In the genomic region with DNA sequence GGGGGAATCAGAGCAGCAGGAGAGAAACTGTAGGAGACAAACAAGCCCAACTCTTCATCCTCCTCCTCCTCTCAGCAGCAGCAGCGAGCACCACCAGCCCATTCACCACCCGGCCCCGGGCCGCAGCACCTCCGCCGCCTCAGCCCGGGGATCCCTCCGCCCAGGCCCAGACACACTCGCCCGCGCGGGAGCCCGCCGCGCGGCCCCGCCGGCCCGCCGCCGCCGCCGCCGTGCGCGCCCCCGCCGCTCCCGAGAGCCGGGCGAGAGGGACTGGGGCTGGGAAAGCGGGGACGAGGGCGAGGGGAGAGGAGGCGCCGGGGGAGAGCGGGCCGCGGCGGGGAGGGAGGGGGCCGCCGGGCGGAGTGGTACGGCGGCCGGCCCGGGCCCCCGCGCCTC, we compare ENCODE assay signal across 8 cellular contexts. TPM values are rescaled to one million over a fixed set of nuclear protein-coding genes. Genes with fewer than 3 reads are reported as not detected.
DNase-seq lines count a peak whose midpoint lies in the region; ATAC-seq, FAIRE-seq and TF ChIP-seq lines count a peak whose summit lies in the region.

A gene (minus strand): TSS at position 127 of the 396 bp plus-strand sequence. CDS start 37,235 bp downstream, outside the sequence.

- no peaks in the 10 kb centered on the region for H3K9me3 ChIP-seq in HCT116 (ENCODE audit: control insufficient read depth in 1 of 2, insufficient read depth in 1 of 2, low read depth in 1 of 2, low read length in 2 of 2)
- H3K9me3 ChIP-seq in pancreas, result no peaks in the 10 kb centered on the region

- CTCF ChIA-PET in HCT116 (lab: Charles Lee), result no interaction called here

- H3K9me3 Mint-ChIP-seq in activated naive CD4-positive, alpha-beta T cell treated with anti-CD3 and anti-CD28 coated beads, Interleukin-2, amount 50 U/mL, for 72 hours, result no peaks in the 10 kb centered on the region
- no peaks in the 10 kb centered on the region for H3K9me3 Mint-ChIP-seq in type B pancreatic cell

- no peaks in the 10 kb centered on the region for H3K36me3 ChIP-seq in HCT116 (ENCODE audit: control insufficient read depth in 1 of 2, insufficient read depth in 2 of 2, low read length in 2 of 2)
- no peaks in the 10 kb centered on the region for H3K36me3 ChIP-seq in pancreas

- H3K27ac ChIP-seq in HCT116 (ENCODE audit: low read depth, low read length) (peak within 1 kb of the TSS; percentile 89), pancreas (peak within 1 kb of the TSS; percentile 42 to 93 (median 87))

- no peaks in the 10 kb centered on the region for H3K9me2 ChIP-seq in HCT116 (ENCODE audit: insufficient read depth)

- no peak for TF ChIP-seq RAD21 in HCT116 (IDR thresholded peaks at IDR 0.05; ENCODE audit: low read depth)

- intact Hi-C loops in HCT116 (cut with micrococcal nuclease), result loop anchor here (1.0 kb wide), 1 partner anchor 118 kb away; no protein-coding TSS in a partner anchor
- intact Hi-C loops in Right ventricle myocardium inferior (cut with DNase I), result loop anchor here (5.0 to 10.0 kb wide), 5 partner anchors 49 to 274 kb away; a partner anchor contains a TSS
- intact Hi-C loops in pancreas (cut with DNase I), result no loop called here

- peak within 1 kb of the TSS; percentile 88 to 95 for H3K27ac Mint-ChIP-seq in activated naive CD4-positive, alpha-beta T cell treated with anti-CD3 and anti-CD28 coated beads, Interleukin-2, amount 50 U/mL, for 72 hours
- peak within 1 kb of the TSS; percentile 97 for H3K27ac Mint-ChIP-seq in type B pancreatic cell

- POLR2A ChIA-PET in HCT116 (lab: Charles Lee), result interaction anchor here (0.7 to 1.0 kb wide), 3 partner anchors 116 to 239 kb away, joined by 4 to 5 read pairs (median 4); no protein-coding TSS in a partner anchor

- peak within 1 kb of the TSS; percentile 94 for H3K4me2 ChIP-seq in HCT116 (ENCODE audit: low read length)

- peak within 1 kb of the TSS; percentile 96 for H3K4me3 Mint-ChIP-seq in type B pancreatic cell

- peaks cover 4% of the 10 kb centered on the region; the same call in 1 of the 2 replicates for H3K79me2 ChIP-seq in HCT116 (ENCODE audit: insufficient read depth, low read length)

- DNase-seq in GM03348 (ENCODE audit: low spot score) (peak; percentile 95), HCT116 (ENCODE audit: low read depth, low spot score) (peak; percentile 84), MV-4-11 (lab: John Stamatoyannopoulos, UW) (peak; percentile 76), SKM-1 (lab: John Stamatoyannopoulos, UW; ENCODE audit: unreplicated experiment) (peak; percentile 72), Right ventricle myocardium inferior (ENCODE audit: missing footprints) (peak; percentile 95), pancreas (peak; percentile 88 to 94 (median 90)), type B pancreatic cell (ENCODE audit: extremely low spot score, unreplicated experiment) (peak; percentile 94)
- peak; percentile 92 to 93 for DNase-seq in activated naive CD4-positive, alpha-beta T cell treated with anti-CD3 and anti-CD28 coated beads, Interleukin-2, amount 50 U/mL, for 72 hours (ENCODE audit: low spot score in 2 of 2)

- H3K9ac ChIP-seq in HCT116 (ENCODE audit: low read length), result peak within 1 kb of the TSS; percentile 66

- H3K36me3 Mint-ChIP-seq in activated naive CD4-positive, alpha-beta T cell treated with anti-CD3 and anti-CD28 coated beads, Interleukin-2, amount 50 U/mL, for 72 hours, result peaks cover 7 to 12% of the 10 kb centered on the region in 2 donors
- no peaks in the 10 kb centered on the region for H3K36me3 Mint-ChIP-seq in type B pancreatic cell

- no TSS peak for BruUV-seq in HCT116 (replicated peaks; lab: Mats Ljungman, UMichigan)

- H3K27me3 ChIP-seq in HCT116 (ENCODE audit: insufficient read depth, low read length) (no peaks in the 10 kb centered on the region), pancreas (no peaks in the 10 kb centered on the region)

- no peaks in the 10 kb centered on the region for H3K27me3 Mint-ChIP-seq in type B pancreatic cell

- ATAC-seq in HCT116 (peak; percentile 76), Right ventricle myocardium inferior (peak; percentile 84), pancreas (peak; percentile 83 to 87 (median 86))
- peak; percentile 79 to 84 for ATAC-seq in activated naive CD4-positive, alpha-beta T cell treated with anti-CD3 and anti-CD28 coated beads, Interleukin-2, amount 50 U/mL, for 72 hours

- RAD21 ChIA-PET in HCT116 (lab: Charles Lee; ENCODE audit: low non-redundant PET in 1 of 2, low total read pairs in 2 of 2, uncharacterized antibody in 2 of 2, unreplicated experiment in 2 of 2), result interaction anchor here in 1 of 2 experiments (0.7 kb wide), 1 partner anchor 30 kb away, joined by 4 read pairs; no protein-coding TSS in a partner anchor

- TF ChIP-seq CTCF in HCT116 (IDR thresholded peaks at IDR 0.05 in 2 of 3, conservative IDR thresholded peaks at IDR 0.05 in 1 of 3; ENCODE audit: borderline replicate concordance in 1 of 3, insufficient read depth in 1 of 3, low read depth in 2 of 3, low read length in 2 of 3) (no peak), pancreas (IDR thresholded peaks at IDR 0.05) (no peak), type B pancreatic cell (conservative IDR thresholded peaks at IDR 0.05) (no peak)

- FAIRE-seq in pancreas (lab: Jason Lieb, UNC), result no peak

- H3K4me1 Mint-ChIP-seq in type B pancreatic cell (ENCODE audit: unreplicated experiment), result peaks cover 30% of the 10 kb centered on the region

- H3K4me1 ChIP-seq in HCT116 (ENCODE audit: control insufficient read depth in 1 of 2, insufficient read depth in 2 of 2, low read length in 2 of 2) (peaks cover 12 to 19% of the 10 kb centered on the region in 2 experiments; a peak in 3 of 4 replicates), pancreas (peaks cover 0 to 24% (median 14%) of the 10 kb centered on the region in 3 donors)

- H3K4me3 ChIP-seq in HCT116 (replicated peaks in 1 of 2; ENCODE audit: low read depth in 1 of 2, low read length in 2 of 2) (peak within 1 kb of the TSS; percentile 66 to 71), pancreas (peak within 1 kb of the TSS; percentile 69 to 73 (median 70))

- peak within 1 kb of the TSS; percentile 83 for H2AFZ ChIP-seq in HCT116 (ENCODE audit: low read depth, low read length, poor library complexity, severe bottlenecking)

- TF ChIP-seq POLR2A in HCT116 (IDR thresholded peaks at IDR 0.05; ENCODE audit: borderline replicate concordance, extremely low read depth, insufficient read depth, insufficient read length), result no peak

- no peaks in the 10 kb centered on the region for H4K20me1 ChIP-seq in HCT116 (ENCODE audit: insufficient read depth)

- WGBS in pancreas, 2 donors, result 0 to 1% methylated on average over 1 to 49 of the region's 49 CpGs

TF ChIP-seq in HCT116, 20 proteins besides CTCF, POLR2A, EP300 and RAD21 (continues in another document):
- TF ChIP-seq ELF1 (IDR thresholded peaks at IDR 0.05; ENCODE audit: borderline replicate concordance, low read depth) (no peak), POLR2AphosphoS5 (IDR thresholded peaks at IDR 0.05; ENCODE audit: low read depth, low read length) (peak; percentile 39; the same call in 1 of the 2 replicates), ZFX (IDR thresholded peaks at IDR 0.05) (no peak; the same call in 1 of the 2 replicates), CEBPB (IDR thresholded peaks at IDR 0.05; ENCODE audit: low read depth) (no peak), SIN3A (IDR thresholded peaks at IDR 0.05; ENCODE audit: low read depth) (peak; percentile 61), JUND (IDR thresholded peaks at IDR 0.05) (no peak)
- TF ChIP-seq, protein P1, sequence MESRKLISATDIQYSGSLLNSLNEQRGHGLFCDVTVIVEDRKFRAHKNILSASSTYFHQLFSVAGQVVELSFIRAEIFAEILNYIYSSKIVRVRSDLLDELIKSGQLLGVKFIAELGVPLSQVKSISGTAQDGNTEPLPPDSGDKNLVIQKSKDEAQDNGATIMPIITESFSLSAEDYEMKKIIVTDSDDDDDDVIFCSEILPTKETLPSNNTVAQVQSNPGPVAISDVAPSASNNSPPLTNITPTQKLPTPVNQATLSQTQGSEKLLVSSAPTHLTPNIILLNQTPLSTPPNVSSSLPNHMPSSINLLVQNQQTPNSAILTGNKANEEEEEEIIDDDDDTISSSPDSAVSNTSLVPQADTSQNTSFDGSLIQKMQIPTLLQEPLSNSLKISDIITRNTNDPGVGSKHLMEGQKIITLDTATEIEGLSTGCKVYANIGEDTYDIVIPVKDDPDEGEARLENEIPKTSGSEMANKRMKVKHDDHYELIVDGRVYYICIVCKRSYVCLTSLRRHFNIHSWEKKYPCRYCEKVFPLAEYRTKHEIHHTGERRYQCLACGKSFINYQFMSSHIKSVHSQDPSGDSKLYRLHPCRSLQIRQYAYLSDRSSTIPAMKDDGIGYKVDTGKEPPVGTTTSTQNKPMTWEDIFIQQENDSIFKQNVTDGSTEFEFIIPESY (IDR thresholded peaks at IDR 0.05; ENCODE audit: extremely low read depth, insufficient replicate concordance, low read length), result no peak
- TF ChIP-seq, protein P2, sequence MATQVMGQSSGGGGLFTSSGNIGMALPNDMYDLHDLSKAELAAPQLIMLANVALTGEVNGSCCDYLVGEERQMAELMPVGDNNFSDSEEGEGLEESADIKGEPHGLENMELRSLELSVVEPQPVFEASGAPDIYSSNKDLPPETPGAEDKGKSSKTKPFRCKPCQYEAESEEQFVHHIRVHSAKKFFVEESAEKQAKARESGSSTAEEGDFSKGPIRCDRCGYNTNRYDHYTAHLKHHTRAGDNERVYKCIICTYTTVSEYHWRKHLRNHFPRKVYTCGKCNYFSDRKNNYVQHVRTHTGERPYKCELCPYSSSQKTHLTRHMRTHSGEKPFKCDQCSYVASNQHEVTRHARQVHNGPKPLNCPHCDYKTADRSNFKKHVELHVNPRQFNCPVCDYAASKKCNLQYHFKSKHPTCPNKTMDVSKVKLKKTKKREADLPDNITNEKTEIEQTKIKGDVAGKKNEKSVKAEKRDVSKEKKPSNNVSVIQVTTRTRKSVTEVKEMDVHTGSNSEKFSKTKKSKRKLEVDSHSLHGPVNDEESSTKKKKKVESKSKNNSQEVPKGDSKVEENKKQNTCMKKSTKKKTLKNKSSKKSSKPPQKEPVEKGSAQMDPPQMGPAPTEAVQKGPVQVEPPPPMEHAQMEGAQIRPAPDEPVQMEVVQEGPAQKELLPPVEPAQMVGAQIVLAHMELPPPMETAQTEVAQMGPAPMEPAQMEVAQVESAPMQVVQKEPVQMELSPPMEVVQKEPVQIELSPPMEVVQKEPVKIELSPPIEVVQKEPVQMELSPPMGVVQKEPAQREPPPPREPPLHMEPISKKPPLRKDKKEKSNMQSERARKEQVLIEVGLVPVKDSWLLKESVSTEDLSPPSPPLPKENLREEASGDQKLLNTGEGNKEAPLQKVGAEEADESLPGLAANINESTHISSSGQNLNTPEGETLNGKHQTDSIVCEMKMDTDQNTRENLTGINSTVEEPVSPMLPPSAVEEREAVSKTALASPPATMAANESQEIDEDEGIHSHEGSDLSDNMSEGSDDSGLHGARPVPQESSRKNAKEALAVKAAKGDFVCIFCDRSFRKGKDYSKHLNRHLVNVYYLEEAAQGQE (IDR thresholded peaks at IDR 0.05; ENCODE audit: low read depth), result no peak

RNA-seq across cellular contexts. Expression of the gene that starts here (rescaled TPM):
- total RNA-seq in HCT116 (2021; ENCODE audit: unreplicated experiment), result 27.0 TPM
- polyA plus RNA-seq in HCT116 (2012), result 16.3 and 18.4 TPM in 2 replicates
- total RNA-seq in activated naive CD4-positive, alpha-beta T cell treated with anti-CD3 and anti-CD28 coated beads, Interleukin-2, amount 50 U/mL, for 72 hours, result 10 to 100 TPM; 53.0 to 54.6 TPM
- 35.4 TPM for total RNA-seq in Right ventricle myocardium inferior
- 10 to 100 TPM; 11.8 to 30.3 (median 14.9) TPM for total RNA-seq in pancreas
- 10 to 100 TPM; 11.4 to 13.1 TPM for polyA plus RNA-seq in pancreas
- total RNA-seq in type B pancreatic cell (ENCODE audit: low replicate concordance), result 62.4 TPM in 2 replicates

Comparison
In these comparisons a context has a peak if more than half of its experiments do, and no peak if none do; other contexts are left out.
1. Peak in every context shown above with its lines: DNase-seq, ATAC-seq, H3K4me3 ChIP-seq and H3K27ac ChIP-seq.
2. intact Hi-C loops: an anchor here in HCT116 (1.0 kb wide) and Right ventricle myocardium inferior (5.0 to 10.0 kb wide); none called in pancreas.